Comparison of ENCODE assay signal across 12 cellular contexts in the genomic region with DNA sequence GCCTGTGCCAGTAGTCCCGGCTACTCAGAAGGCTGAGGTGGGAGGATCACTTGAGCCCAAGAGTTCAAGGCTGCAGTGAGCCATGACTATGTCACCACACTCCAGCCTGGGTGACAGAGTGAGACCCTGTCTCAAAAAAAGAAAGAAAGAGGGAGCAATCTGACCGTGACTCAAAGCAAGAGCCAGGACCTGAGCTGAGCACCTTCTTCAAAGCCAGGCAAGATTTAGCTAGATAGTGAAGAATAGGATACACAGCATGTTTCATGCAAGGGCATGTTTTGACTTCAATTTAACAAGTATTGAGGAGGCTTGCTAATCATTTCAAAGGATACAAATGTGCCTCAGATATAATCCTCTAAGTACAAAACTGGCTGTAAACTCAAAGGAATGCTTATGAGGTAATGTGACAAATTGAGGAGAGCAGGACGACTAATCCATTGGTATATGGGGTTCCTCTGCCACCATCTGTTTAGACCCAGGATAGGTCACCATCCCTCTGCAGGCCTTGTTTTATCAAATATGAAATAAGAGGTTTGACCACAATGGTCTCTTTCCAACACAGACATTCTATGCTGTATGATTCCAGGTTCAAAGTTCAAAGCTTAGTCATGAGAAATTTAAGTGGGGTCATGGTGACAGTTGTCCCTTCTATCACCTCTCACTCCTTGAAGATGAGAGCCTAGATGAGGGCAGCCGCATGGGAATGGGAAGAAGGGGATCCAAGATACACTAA. TPM values are rescaled to one million over a fixed set of nuclear protein-coding genes. Genes with fewer than 3 reads are reported as not detected.
DNase-seq lines count a peak whose midpoint lies in the region; ATAC-seq and TF ChIP-seq lines count a peak whose summit lies in the region.
"Had no signal": no experiment of that assay in that cellular context is flagged by ENCODE, and none has a peak within 500 bp of the region (broad histone marks: within the 10 kb centered on the region; RNA-seq: fewer than 3 reads in every experiment).

No MANE protein-coding gene starts in this region.

- no peaks in the 10 kb centered on the region for H3K27me3 Mint-ChIP-seq in CD4-positive, alpha-beta T cell
- no peaks in the 10 kb centered on the region for H3K27me3 Mint-ChIP-seq in activated T-cell treated with anti-CD3 and anti-CD28 coated beads, Interleukin-2, amount 50 U/mL, for 72 hours (ENCODE audit: low read depth)

- TF ChIP-seq POLR2A in suprapubic skin (IDR thresholded peaks at IDR 0.05), result no peak

- peaks cover 10% of the 10 kb centered on the region for H3K79me1 ChIP-seq in mesenchymal stem cell (replicated peaks; ENCODE audit: low read length, poor library complexity, severe bottlenecking)

- no peak for DNase-seq in CD4-positive, alpha-beta T cell
- peak in 1 of 2 donors; percentile 36 for DNase-seq in activated T-cell treated with anti-CD3 and anti-CD28 coated beads, Interleukin-2, amount 50 U/mL, for 72 hours
- DNase-seq in mesenchymal stem cell, result peak; percentile 16
- no peak for DNase-seq in GM20000 (ENCODE audit: low spot score)
- DNase-seq in suprapubic skin (ENCODE audit: low spot score in 2 of 2), result no peak
- DNase-seq: KG1, NCI-H446 treated with DMSO at 0.1 percent for 48 hours, right lobe of liver, SK-N-SH had no signal

- intact Hi-C loops in CD4-positive, alpha-beta T cell (cut with DNase I, micrococcal nuclease), result loop anchor here in 1 of 2 experiments (5.0 kb wide), 1 partner anchor 36 kb away; no protein-coding TSS in a partner anchor

- no peak overlapping the region for H2BK120ac ChIP-seq in mesenchymal stem cell (ENCODE audit: low read depth, low read length)

- no peaks in the 10 kb centered on the region for H3K27me3 ChIP-seq in CD4-positive, alpha-beta T cell (ENCODE audit: control insufficient read depth, insufficient read depth, low read length)
- H3K27me3 ChIP-seq in mesenchymal stem cell (ENCODE audit: control insufficient read depth in 1 of 2, insufficient read depth in 1 of 2, low read length in 2 of 2) (no peaks in the 10 kb centered on the region), suprapubic skin (no peaks in the 10 kb centered on the region)
- H3K27me3 ChIP-seq: right lobe of liver had no signal

- no peak overlapping the region for H3K4me2 ChIP-seq in mesenchymal stem cell (ENCODE audit: low read length, poor library complexity, severe bottlenecking)
- H3K4me2 ChIP-seq: SK-N-SH had no signal

- peak overlapping the region; percentile 57 for H3K27ac Mint-ChIP-seq in CD4-positive, alpha-beta T cell
- peak overlapping the region; percentile 94 for H3K27ac Mint-ChIP-seq in activated T-cell treated with anti-CD3 and anti-CD28 coated beads, Interleukin-2, amount 50 U/mL, for 72 hours

- H3K4me3 ChIP-seq in mesenchymal stem cell (ENCODE audit: insufficient read depth in 1 of 2, low read depth in 1 of 2, low read length in 2 of 2), result no peak overlapping the region
- no peak overlapping the region for H3K4me3 ChIP-seq in suprapubic skin
- H3K4me3 ChIP-seq: right lobe of liver had no signal

- H3K14ac ChIP-seq in mesenchymal stem cell (ENCODE audit: low read length in 2 of 2), result no peak overlapping the region

- H3K4ac ChIP-seq in mesenchymal stem cell (ENCODE audit: low read depth in 1 of 2, low read length in 2 of 2), result no peak overlapping the region

- peak overlapping the region; percentile 82 for H3K4me3 Mint-ChIP-seq in CD4-positive, alpha-beta T cell
- H3K4me3 Mint-ChIP-seq in activated T-cell treated with anti-CD3 and anti-CD28 coated beads, Interleukin-2, amount 50 U/mL, for 72 hours, result peak overlapping the region; percentile 69 to 89

- no peak overlapping the region for H3K18ac ChIP-seq in mesenchymal stem cell (ENCODE audit: low read depth in 1 of 2, low read length in 2 of 2)

- TF ChIP-seq CTCF in CD4-positive, alpha-beta T cell (IDR thresholded peaks at IDR 0.05), result no peak
- TF ChIP-seq CTCF in GM20000 (IDR thresholded peaks at IDR 0.05; ENCODE audit: extremely low read depth, missing control alignments) (no peak), suprapubic skin (IDR thresholded peaks at IDR 0.05) (no peak)

- ATAC-seq in CD4-positive, alpha-beta T cell (ENCODE audit: poor library complexity), result no peak
- ATAC-seq in GM21515 (IDR thresholded peaks at IDR 0.05; ENCODE audit: unreplicated experiment), result peak; percentile 15
- peak; percentile 70 to 71 for ATAC-seq in activated T-cell treated with anti-CD3 and anti-CD28 coated beads, Interleukin-2, amount 50 U/mL, for 72 hours (replicated peaks in 1 of 2)
- no peak for ATAC-seq in GM21786 (IDR thresholded peaks at IDR 0.05; ENCODE audit: unreplicated experiment)
- ATAC-seq in HG03460 (IDR thresholded peaks at IDR 0.05; ENCODE audit: unreplicated experiment), result no peak

- H3K4me1 ChIP-seq in mesenchymal stem cell (ENCODE audit: control insufficient read depth, insufficient read depth, low read depth, low read length), result no peaks in the 10 kb centered on the region
- peaks cover 3% of the 10 kb centered on the region for H3K4me1 ChIP-seq in suprapubic skin

- POLR2A ChIA-PET in CD4-positive, alpha-beta T cell (lab: Charles Lee), result interaction anchor here (1.5 to 1.9 kb wide), 2 partner anchors 16 to 59 kb away, joined by 3 to 6 read pairs; partner anchors contain the start of gene RSL24D1

- H3K9ac ChIP-seq in mesenchymal stem cell (ENCODE audit: low read length), result no peak overlapping the region
- H3K9ac ChIP-seq: SK-N-SH had no signal

- no peak overlapping the region for H2AFZ ChIP-seq in mesenchymal stem cell (ENCODE audit: low read depth, low read length)

- H4K8ac ChIP-seq in mesenchymal stem cell (ENCODE audit: low read length), result no peak overlapping the region

- H2AK5ac ChIP-seq in mesenchymal stem cell (ENCODE audit: low read length, severe bottlenecking), result no peak overlapping the region

- CTCF ChIA-PET in CD4-positive, alpha-beta T cell (lab: Charles Lee), result interaction anchor here (1.0 kb wide), 1 partner anchor 11 kb away, joined by 3 read pairs; no protein-coding TSS in a partner anchor

- H3K9me3 ChIP-seq in CD4-positive, alpha-beta T cell (ENCODE audit: control insufficient read depth, low read length), result no peaks in the 10 kb centered on the region
- H3K9me3 ChIP-seq in mesenchymal stem cell (ENCODE audit: control insufficient read depth, low read length) (no peaks in the 10 kb centered on the region), suprapubic skin (no peaks in the 10 kb centered on the region)
- H3K9me3 ChIP-seq: right lobe of liver, SK-N-SH had no signal

- H3K36me3 ChIP-seq in mesenchymal stem cell (ENCODE audit: control insufficient read depth in 1 of 2, insufficient read depth in 2 of 2, low read depth in 1 of 2, low read length in 2 of 2), result peaks cover 0 to 6% of the 10 kb centered on the region in 2 experiments
- no peaks in the 10 kb centered on the region for H3K36me3 ChIP-seq in suprapubic skin
- H3K36me3 ChIP-seq: right lobe of liver had no signal

- no peak overlapping the region for H2BK12ac ChIP-seq in mesenchymal stem cell (ENCODE audit: low read length in 2 of 2)

- H3K4me1 Mint-ChIP-seq in CD4-positive, alpha-beta T cell (ENCODE audit: low read depth), result peaks cover 60% of the 10 kb centered on the region
- peaks cover 69% of the 10 kb centered on the region for H3K4me1 Mint-ChIP-seq in activated T-cell treated with anti-CD3 and anti-CD28 coated beads, Interleukin-2, amount 50 U/mL, for 72 hours (ENCODE audit: low read depth)

- H3K23ac ChIP-seq in mesenchymal stem cell (ENCODE audit: low read length in 2 of 2), result no peak overlapping the region

- no peak overlapping the region for H2BK5ac ChIP-seq in mesenchymal stem cell (ENCODE audit: low read depth, low read length, poor library complexity, severe bottlenecking)

- WGBS in mesenchymal stem cell, result 89% methylated on average over 3 of the region's 4 CpGs
- WGBS in suprapubic skin, result 70% methylated on average over 4 of the region's 4 CpGs

- H3K27ac ChIP-seq in CD4-positive, alpha-beta T cell (ENCODE audit: low read depth, low read length), result no peak overlapping the region
- H3K27ac ChIP-seq in mesenchymal stem cell (ENCODE audit: low read length, poor library complexity, severe bottlenecking) (no peak overlapping the region), suprapubic skin (no peak overlapping the region)

- no peak for TF ChIP-seq EP300 in suprapubic skin (IDR thresholded peaks at IDR 0.05)

- no peak overlapping the region for H4K91ac ChIP-seq in mesenchymal stem cell (ENCODE audit: low read length)

- H3K9me3 Mint-ChIP-seq in CD4-positive, alpha-beta T cell, result no peaks in the 10 kb centered on the region
- no peaks in the 10 kb centered on the region for H3K9me3 Mint-ChIP-seq in activated T-cell treated with anti-CD3 and anti-CD28 coated beads, Interleukin-2, amount 50 U/mL, for 72 hours

- H3K36me3 Mint-ChIP-seq in CD4-positive, alpha-beta T cell (ENCODE audit: low read depth), result peaks cover 10% of the 10 kb centered on the region
- peaks cover 22 to 31% of the 10 kb centered on the region in 2 donors for H3K36me3 Mint-ChIP-seq in activated T-cell treated with anti-CD3 and anti-CD28 coated beads, Interleukin-2, amount 50 U/mL, for 72 hours (ENCODE audit: insufficient read depth in 2 of 2)

- no peak overlapping the region for H2BK15ac ChIP-seq in mesenchymal stem cell (ENCODE audit: low read depth, poor library complexity, severe bottlenecking)

RNA-seq across cellular contexts. Expression of gene RAB27A, which starts 33.2 kb away (rescaled TPM):
- total RNA-seq in CD4-positive, alpha-beta T cell, result 1 to 10 TPM; 9.0 TPM
- 100 to 1,000 TPM; 203 to 205 TPM for total RNA-seq in activated T-cell treated with anti-CD3 and anti-CD28 coated beads, Interleukin-2, amount 50 U/mL, for 72 hours
- 22.8 TPM for polyA plus RNA-seq in mesenchymal stem cell (2013, experiment 1 of 2)
- polyA plus RNA-seq in mesenchymal stem cell (2013, experiment 2 of 2), result 24.9 TPM
- 10 to 100 TPM in 2 of 4 donors, 1 to 10 TPM in 2; 7.8 to 16.1 (median 9.2) TPM for total RNA-seq in suprapubic skin

RNA-seq across cellular contexts. Expression of gene RSL24D1, which starts 59.7 kb away (rescaled TPM):
- 100 to 1,000 TPM; 163 to 164 TPM for total RNA-seq in CD4-positive, alpha-beta T cell
- 100 to 1,000 TPM; 181 to 207 TPM for total RNA-seq in activated T-cell treated with anti-CD3 and anti-CD28 coated beads, Interleukin-2, amount 50 U/mL, for 72 hours
- 65.7 TPM for polyA plus RNA-seq in mesenchymal stem cell (2013, experiment 1 of 2)
- 67.0 TPM for polyA plus RNA-seq in mesenchymal stem cell (2013, experiment 2 of 2)
- 10 to 100 TPM; 52.1 to 56.9 (median 53.7) TPM for total RNA-seq in suprapubic skin

Comparison
In these comparisons a context has a peak if more than half of its experiments do, and no peak if none do; other contexts are left out.
1. ATAC-seq: peak in GM21515 (single experiment) and activated T-cell treated with anti-CD3 and anti-CD28 coated beads, Interleukin-2, amount 50 U/mL, for 72 hours (2 of 2); none in CD4-positive, alpha-beta T cell (single experiment), GM21786 (single experiment) and HG03460 (single experiment).
2. RNA of gene RAB27A, which starts 33.2 kb away (total RNA-seq): 203 to 205 TPM in activated T-cell treated with anti-CD3 and anti-CD28 coated beads, Interleukin-2, amount 50 U/mL, for 72 hours; 7.8 to 16.1 TPM in suprapubic skin and 9.0 TPM in CD4-positive, alpha-beta T cell; every median in the first group is over 10 times any median in the second.